In genomic region chr2:18356676-18357075, GRCh38 we compare ENCODE assay signal across 1 cellular context.
A peak's percentile ranks its signal among the peaks of the same experiment; 100 is the strongest.
TF ChIP-seq lines count a peak whose summit lies in the region.

No MANE protein-coding gene starts in this region.

TF ChIP-seq in IMR-90, 13 proteins besides CTCF, POLR2A, EP300 and RAD21:
- TF ChIP-seq FOS (IDR thresholded peaks at IDR 0.05; ENCODE audit: low read depth, low read length) (0 out of 2 replicates have a peak, but pooled peaks have one; percentile 34), BHLHE40 (IDR thresholded peaks at IDR 0.05; ENCODE audit: low read depth, low read length) (no peak)
